11 cellular contexts compared by ENCODE assay signal in genomic region chr10:49379596-49380410, GRCh38. TPM values are rescaled to one million over a fixed set of nuclear protein-coding genes. Genes with fewer than 3 reads are reported as not detected.
DNase-seq lines count a peak whose midpoint lies in the region; ATAC-seq and TF ChIP-seq lines count a peak whose summit lies in the region.
"Had no signal": no experiment of that assay in that cellular context is flagged by ENCODE, and none has a peak within 500 bp of the region (broad histone marks: within the 10 kb centered on the region; RNA-seq: fewer than 3 reads in every experiment).

No MANE protein-coding gene starts in this region.

- no peaks in the 10 kb centered on the region for H3K36me3 Mint-ChIP-seq in endodermal cell (ENCODE audit: low read depth)
- H3K36me3 Mint-ChIP-seq: activated naive CD4-positive, alpha-beta T cell treated with anti-CD3 and anti-CD28 coated beads, Interleukin-2, amount 50 U/mL, for 24 hours had no signal

- H3K4me3 Mint-ChIP-seq in endodermal cell: no peak overlapping the region
- H3K4me3 Mint-ChIP-seq: activated CD4-positive, alpha-beta T cell treated with anti-CD3 and anti-CD28 coated beads for 36 hours; activated naive CD4-positive, alpha-beta T cell treated with anti-CD3 and anti-CD28 coated beads, Interleukin-2, amount 50 U/mL, for 24 hours had no signal

- H3K4me2 ChIP-seq in parathyroid adenoma (ENCODE audit: low read length): no peak overlapping the region

- H3K27me3 Mint-ChIP-seq in endodermal cell (ENCODE audit: insufficient read depth): peaks cover 12% of the 10 kb centered on the region
- H3K27me3 Mint-ChIP-seq: activated naive CD4-positive, alpha-beta T cell treated with anti-CD3 and anti-CD28 coated beads, Interleukin-2, amount 50 U/mL, for 24 hours had no signal

- H3K36me3 ChIP-seq in endodermal cell (ENCODE audit: control insufficient read depth, insufficient read depth, low read length) (no peaks in the 10 kb centered on the region), parathyroid adenoma (ENCODE audit: control insufficient read depth, insufficient read depth, low read length) (no peaks in the 10 kb centered on the region), gastroesophageal sphincter (no peaks in the 10 kb centered on the region)

- no peak for TF ChIP-seq POLR2A in NB4 (IDR thresholded peaks at IDR 0.05; ENCODE audit: extremely low read depth, insufficient read length)
- no peak for TF ChIP-seq POLR2A in gastroesophageal sphincter (IDR thresholded peaks at IDR 0.05)

- H2AFZ ChIP-seq in parathyroid adenoma: no peak overlapping the region

- H3K27ac ChIP-seq in endodermal cell (ENCODE audit: low read depth, low read length) (no peak overlapping the region), parathyroid adenoma (no peak overlapping the region), gastroesophageal sphincter (no peak overlapping the region)

- H3K27me3 ChIP-seq in endodermal cell (ENCODE audit: control insufficient read depth, insufficient read depth, low read length, poor library complexity, severe bottlenecking) (no peaks in the 10 kb centered on the region), parathyroid adenoma (ENCODE audit: control insufficient read depth, insufficient read depth, low read length) (no peaks in the 10 kb centered on the region), gastroesophageal sphincter (peaks cover 37% of the 10 kb centered on the region)

- TF ChIP-seq CTCF in GM12864 (IDR thresholded peaks at IDR 0.05; ENCODE audit: low read depth, low read length, missing control alignments) (peak; percentile 50), NB4 (IDR thresholded peaks at IDR 0.05; ENCODE audit: low read depth, low read length) (peak; percentile 15), endodermal cell (conservative IDR thresholded peaks at IDR 0.05) (peak; percentile 60), parathyroid adenoma (IDR thresholded peaks at IDR 0.05) (peak; percentile 32), gastroesophageal sphincter (IDR thresholded peaks at IDR 0.05) (no peak)

- WGBS in endodermal cell (ENCODE audit: insufficient coverage in 1 of 2, insufficient read length in 1 of 2), 2 experiments: 63 to 76% methylated on average over 2 to 13 of the region's 13 CpGs
- 50 to 60% methylated on average over 3 to 5 of the region's 13 CpGs for WGBS in gastroesophageal sphincter (ENCODE audit: low coverage in 1 of 2), 2 donors

- H3K9ac ChIP-seq in endodermal cell (ENCODE audit: extremely low read depth, low read length, poor library complexity, severe bottlenecking): no peak overlapping the region
- no peak overlapping the region for H3K9ac ChIP-seq in parathyroid adenoma

- no peak overlapping the region for H3K27ac Mint-ChIP-seq in endodermal cell
- H3K27ac Mint-ChIP-seq: activated CD4-positive, alpha-beta T cell treated with anti-CD3 and anti-CD28 coated beads for 36 hours; activated naive CD4-positive, alpha-beta T cell treated with anti-CD3 and anti-CD28 coated beads, Interleukin-2, amount 50 U/mL, for 24 hours had no signal

- no peaks in the 10 kb centered on the region for H3K9me3 Mint-ChIP-seq in endodermal cell
- H3K9me3 Mint-ChIP-seq: activated naive CD4-positive, alpha-beta T cell treated with anti-CD3 and anti-CD28 coated beads, Interleukin-2, amount 50 U/mL, for 24 hours had no signal

- no peaks in the 10 kb centered on the region for H3K9me3 ChIP-seq in endodermal cell (ENCODE audit: control insufficient read depth, low read length)
- no peaks in the 10 kb centered on the region for H3K9me3 ChIP-seq in parathyroid adenoma (ENCODE audit: control insufficient read depth, low read length)
- H3K9me3 ChIP-seq in gastroesophageal sphincter: no peaks in the 10 kb centered on the region

- no peaks in the 10 kb centered on the region for H3K4me1 ChIP-seq in endodermal cell (ENCODE audit: control insufficient read depth, insufficient read depth, low read length)
- H3K4me1 ChIP-seq in parathyroid adenoma: no peaks in the 10 kb centered on the region
- no peaks in the 10 kb centered on the region for H3K4me1 ChIP-seq in gastroesophageal sphincter

- DNase-seq in GM12864 (ENCODE audit: low read depth) (no peak), NB4 (ENCODE audit: low read depth) (peak; percentile 19), endodermal cell (peak; percentile 80), NOMO-1 (lab: John Stamatoyannopoulos, UW; ENCODE audit: unreplicated experiment in 2 of 2) (no peak), C1 segment of cervical spinal cord (lab: John Stamatoyannopoulos, UW) (no peak)
- DNase-seq in effector CD8-positive, alpha-beta T cell (lab: John Stamatoyannopoulos, UW): no peak
- DNase-seq: activated CD4-positive, alpha-beta T cell treated with anti-CD3 and anti-CD28 coated beads for 36 hours; left colon had no signal

- no peaks in the 10 kb centered on the region for H3K79me2 ChIP-seq in parathyroid adenoma

- TF ChIP-seq EP300 in gastroesophageal sphincter (IDR thresholded peaks at IDR 0.05): no peak

- H3K4me1 Mint-ChIP-seq in endodermal cell: no peaks in the 10 kb centered on the region
- H3K4me1 Mint-ChIP-seq: activated CD4-positive, alpha-beta T cell treated with anti-CD3 and anti-CD28 coated beads for 36 hours; activated naive CD4-positive, alpha-beta T cell treated with anti-CD3 and anti-CD28 coated beads, Interleukin-2, amount 50 U/mL, for 24 hours had no signal

- H3K4me3 ChIP-seq in GM12864 (ENCODE audit: low read depth, low read length) (no peak overlapping the region), NB4 (ENCODE audit: low read depth, low read length) (no peak overlapping the region), endodermal cell (ENCODE audit: low read length) (no peak overlapping the region), parathyroid adenoma (ENCODE audit: low read depth, low read length) (no peak overlapping the region), gastroesophageal sphincter (no peak overlapping the region)

- ATAC-seq in gastroesophageal sphincter: no peak
- ATAC-seq: activated CD4-positive, alpha-beta T cell treated with anti-CD3 and anti-CD28 coated beads for 36 hours; left colon had no signal

RNA-seq across cellular contexts. Expression of gene DRGX, which starts 16.1 kb away (rescaled TPM):
- total RNA-seq in endodermal cell (not detected), gastroesophageal sphincter (not detected)
- polyA plus RNA-seq in endodermal cell (2013, experiment 1 of 2): 0.82 TPM
- polyA plus RNA-seq in endodermal cell (2013, experiment 2 of 2): 0.17 TPM
- total RNA-seq: activated CD4-positive, alpha-beta T cell treated with anti-CD3 and anti-CD28 coated beads for 36 hours had no signal

Comparison
In these comparisons a context has a peak if more than half of its experiments do, and no peak if none do; other contexts are left out.
1. DNase-seq: peak in NB4 (single experiment) and endodermal cell (single experiment); none in GM12864 (single experiment), NOMO-1 (0 of 2), C1 segment of cervical spinal cord (0 of 14) and effector CD8-positive, alpha-beta T cell (single experiment).
2. CTCF ChIP-seq: peak in GM12864 (single experiment), NB4 (single experiment), endodermal cell (single experiment) and parathyroid adenoma (single experiment); none in gastroesophageal sphincter (0 of 4).